Comparison of ENCODE assay signal across 9 cellular contexts in the genomic region with DNA sequence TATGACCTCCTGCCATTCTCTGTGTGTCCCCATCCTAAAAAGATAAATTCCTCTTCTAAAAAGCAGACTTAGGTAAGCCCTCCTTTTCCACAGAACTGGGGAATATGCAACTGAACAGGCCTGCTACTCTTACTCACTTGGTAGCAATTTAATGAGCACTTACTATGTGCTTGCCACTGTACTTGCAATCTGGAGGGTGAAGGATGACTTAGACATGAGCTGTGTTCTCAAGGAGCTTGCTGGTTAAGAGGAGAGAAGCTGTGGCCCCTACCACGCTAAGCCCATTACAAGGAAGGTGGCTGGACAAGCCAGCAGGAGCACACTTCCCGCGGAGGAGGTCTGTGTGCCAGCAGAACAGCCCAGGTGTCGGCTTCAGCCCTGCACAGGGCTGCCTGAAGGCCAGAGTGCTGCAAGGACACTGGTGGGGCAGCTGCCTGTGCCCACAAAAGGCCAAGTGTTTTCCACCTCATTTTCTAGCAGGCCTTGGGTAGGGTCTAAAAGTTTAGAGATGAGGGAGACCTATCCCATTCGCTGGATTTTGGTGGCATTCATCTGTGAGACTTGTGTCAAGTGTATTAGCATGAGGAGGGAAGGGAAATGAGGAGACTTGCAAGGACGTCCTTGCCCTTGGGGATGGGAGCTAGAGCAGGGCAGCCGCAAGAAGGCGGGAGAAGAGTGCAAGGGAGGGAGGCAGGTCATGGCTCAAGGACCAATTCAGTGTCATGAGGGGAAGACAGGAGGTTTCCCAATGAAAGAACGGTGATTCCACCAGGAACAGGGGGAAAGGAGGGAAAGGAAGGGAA. TPM values are rescaled to one million over a fixed set of nuclear protein-coding genes. Genes with fewer than 3 reads are reported as not detected.
DNase-seq lines count a peak whose midpoint lies in the region; TF ChIP-seq lines count a peak whose summit lies in the region.
"Had no signal": no experiment of that assay in that cellular context is flagged by ENCODE, and none has a peak within 500 bp of the region (broad histone marks: within the 10 kb centered on the region; RNA-seq: fewer than 3 reads in every experiment).

No MANE protein-coding gene starts in this region.

- no peak overlapping the region for H3K9ac ChIP-seq in muscle layer of colon (ENCODE audit: low read length)

- peak overlapping the region; percentile 73 for H3K27ac Mint-ChIP-seq in activated naive CD4-positive, alpha-beta T cell treated with anti-CD3 and anti-CD28 coated beads, Interleukin-2, amount 50 U/mL, for 24 hours
- H3K27ac Mint-ChIP-seq in activated naive CD4-positive, alpha-beta T cell treated with anti-CD3 and anti-CD28 coated beads for 36 hours = no peak overlapping the region
- H3K27ac Mint-ChIP-seq in progenitor cell of endocrine pancreas = no peak overlapping the region
- H3K27ac Mint-ChIP-seq: activated naive CD4-positive, alpha-beta T cell treated with anti-CD3 and anti-CD28 coated beads, Interleukin-2, amount 50 U/mL, for 72 hours had no signal

- H3K4me3 ChIP-seq in breast epithelium (no peak overlapping the region), muscle layer of colon (ENCODE audit: low read depth in 1 of 2, low read length in 2 of 2) (no peak overlapping the region), tibial artery (no peak overlapping the region)

- TF ChIP-seq CTCF in breast epithelium (IDR thresholded peaks at IDR 0.05) (no peak), tibial artery (IDR thresholded peaks at IDR 0.05) (no peak), progenitor cell of endocrine pancreas (IDR thresholded peaks at IDR 0.05; ENCODE audit: unreplicated experiment) (no peak)

- H3K27ac ChIP-seq in breast epithelium (peak overlapping the region; percentile 1 to 44), muscle layer of colon (ENCODE audit: low read depth, low read length) (peak overlapping the region; percentile 21), tibial artery (peak overlapping the region; percentile 73 to 81)

- H3K4me3 Mint-ChIP-seq in activated naive CD4-positive, alpha-beta T cell treated with anti-CD3 and anti-CD28 coated beads, Interleukin-2, amount 50 U/mL, for 24 hours = no peak overlapping the region
- no peak overlapping the region for H3K4me3 Mint-ChIP-seq in activated naive CD4-positive, alpha-beta T cell treated with anti-CD3 and anti-CD28 coated beads for 36 hours
- no peak overlapping the region for H3K4me3 Mint-ChIP-seq in progenitor cell of endocrine pancreas (ENCODE audit: low read depth)

- no peaks in the 10 kb centered on the region for H3K36me3 Mint-ChIP-seq in activated naive CD4-positive, alpha-beta T cell treated with anti-CD3 and anti-CD28 coated beads, Interleukin-2, amount 50 U/mL, for 24 hours
- H3K36me3 Mint-ChIP-seq in activated naive CD4-positive, alpha-beta T cell treated with anti-CD3 and anti-CD28 coated beads for 36 hours (ENCODE audit: low read depth) = no peaks in the 10 kb centered on the region
- no peaks in the 10 kb centered on the region for H3K36me3 Mint-ChIP-seq in progenitor cell of endocrine pancreas (ENCODE audit: insufficient read depth)
- H3K36me3 Mint-ChIP-seq: activated naive CD4-positive, alpha-beta T cell treated with anti-CD3 and anti-CD28 coated beads, Interleukin-2, amount 50 U/mL, for 72 hours had no signal

- H3K36me3 ChIP-seq in breast epithelium = no peaks in the 10 kb centered on the region
- no peaks in the 10 kb centered on the region for H3K36me3 ChIP-seq in muscle layer of colon (ENCODE audit: insufficient read depth, low read length)
- H3K36me3 ChIP-seq in tibial artery = no peaks in the 10 kb centered on the region

- DNase-seq in activated naive CD4-positive, alpha-beta T cell treated with anti-CD3 and anti-CD28 coated beads for 36 hours = no peak
- no peak for DNase-seq in breast epithelium (ENCODE audit: low spot score in 2 of 2)
- DNase-seq in tibial artery = no peak
- no peak for DNase-seq in progenitor cell of endocrine pancreas (ENCODE audit: low spot score, unreplicated experiment)
- DNase-seq in SKM-1 treated with dmso at 0.1 percent for 144 hours (lab: John Stamatoyannopoulos, UW; ENCODE audit: unreplicated experiment) = no peak
- no peak for DNase-seq in ureter (ENCODE audit: low spot score)

- H3K9me3 ChIP-seq in breast epithelium = no peaks in the 10 kb centered on the region
- no peaks in the 10 kb centered on the region for H3K9me3 ChIP-seq in muscle layer of colon (ENCODE audit: low read length)
- H3K9me3 ChIP-seq in tibial artery = no peaks in the 10 kb centered on the region

- CTCF ChIA-PET in activated naive CD4-positive, alpha-beta T cell treated with anti-CD3 and anti-CD28 coated beads for 36 hours (lab: Charles Lee) = interaction anchor here (1.0 kb wide), 1 partner anchor 15 kb away, joined by 3 read pairs; no protein-coding TSS in a partner anchor

- no peak for TF ChIP-seq POLR2A in breast epithelium (IDR thresholded peaks at IDR 0.05)

- H3K27me3 Mint-ChIP-seq in activated naive CD4-positive, alpha-beta T cell treated with anti-CD3 and anti-CD28 coated beads, Interleukin-2, amount 50 U/mL, for 24 hours = peaks cover 2% of the 10 kb centered on the region
- H3K27me3 Mint-ChIP-seq in activated naive CD4-positive, alpha-beta T cell treated with anti-CD3 and anti-CD28 coated beads for 36 hours (ENCODE audit: low read depth) = peaks cover 14% of the 10 kb centered on the region
- H3K27me3 Mint-ChIP-seq in progenitor cell of endocrine pancreas = no peaks in the 10 kb centered on the region

- intact Hi-C loops in activated naive CD4-positive, alpha-beta T cell treated with anti-CD3 and anti-CD28 coated beads for 36 hours (cut with micrococcal nuclease) = no loop called here
- intact Hi-C loops in breast epithelium (cut with DNase I; ENCODE audit: low total_unique reads) = no loop called here
- intact Hi-C loops in tibial artery (cut with DNase I; ENCODE audit: low total_unique reads) = no loop called here

- no peaks in the 10 kb centered on the region for H3K4me1 ChIP-seq in breast epithelium
- peaks cover 53% of the 10 kb centered on the region for H3K4me1 ChIP-seq in muscle layer of colon (ENCODE audit: insufficient read depth, low read length)
- peaks cover 0 to 79% (median 42%) of the 10 kb centered on the region in 4 donors for H3K4me1 ChIP-seq in tibial artery

- H3K27me3 ChIP-seq in breast epithelium (no peaks in the 10 kb centered on the region), muscle layer of colon (ENCODE audit: control insufficient read depth in 1 of 2, insufficient read depth in 2 of 2, low read length in 2 of 2) (no peaks in the 10 kb centered on the region), tibial artery (no peaks in the 10 kb centered on the region)

- peaks cover 6% of the 10 kb centered on the region for H3K9me3 Mint-ChIP-seq in activated naive CD4-positive, alpha-beta T cell treated with anti-CD3 and anti-CD28 coated beads, Interleukin-2, amount 50 U/mL, for 24 hours
- H3K9me3 Mint-ChIP-seq in activated naive CD4-positive, alpha-beta T cell treated with anti-CD3 and anti-CD28 coated beads for 36 hours = peaks cover 3% of the 10 kb centered on the region
- no peaks in the 10 kb centered on the region for H3K9me3 Mint-ChIP-seq in progenitor cell of endocrine pancreas (ENCODE audit: low read depth)

- H3K4me1 Mint-ChIP-seq in activated naive CD4-positive, alpha-beta T cell treated with anti-CD3 and anti-CD28 coated beads, Interleukin-2, amount 50 U/mL, for 24 hours = no peaks in the 10 kb centered on the region
- no peaks in the 10 kb centered on the region for H3K4me1 Mint-ChIP-seq in activated naive CD4-positive, alpha-beta T cell treated with anti-CD3 and anti-CD28 coated beads for 36 hours (ENCODE audit: low read depth)
- H3K4me1 Mint-ChIP-seq in progenitor cell of endocrine pancreas (ENCODE audit: low read depth) = no peaks in the 10 kb centered on the region

RNA-seq across cellular contexts. Expression of a gene that starts 52.0 kb away (rescaled TPM):
- total RNA-seq in activated naive CD4-positive, alpha-beta T cell treated with anti-CD3 and anti-CD28 coated beads for 36 hours = under 1 TPM in 1 of 2 experiments, not detected in 1; 0.07 TPM
- total RNA-seq in breast epithelium (1,000 to 10,000 TPM in 1 of 3 donors, 100 to 1,000 TPM in 2; 118 to 1,008 (median 370) TPM), progenitor cell of endocrine pancreas (81.3 and 90.8 TPM in 2 replicates), ureter (144 TPM)

RNA-seq across cellular contexts. Expression of a gene that starts 52.1 kb away (rescaled TPM):
- total RNA-seq in activated naive CD4-positive, alpha-beta T cell treated with anti-CD3 and anti-CD28 coated beads for 36 hours = not detected
- total RNA-seq in breast epithelium (100 to 1,000 TPM; 107 to 841 (median 307) TPM), progenitor cell of endocrine pancreas (120 and 121 TPM in 2 replicates), ureter (227 TPM)

Comparison
In these comparisons a context has a peak if more than half of its experiments do, and no peak if none do; other contexts are left out.
1. H3K27ac ChIP-seq: peak in every context shown above with its lines; median percentile 77 in tibial artery; 22 in breast epithelium; 21 in muscle layer of colon.
2. RNA of a gene that starts 52.0 kb away (total RNA-seq): 118 to 1,008 TPM in breast epithelium, 144 TPM in ureter (single experiment) and 81.3 to 90.8 TPM in progenitor cell of endocrine pancreas; 0.07 TPM in activated naive CD4-positive, alpha-beta T cell treated with anti-CD3 and anti-CD28 coated beads for 36 hours; every median in the first group is over 10 times any median in the second.
3. RNA of a gene that starts 52.1 kb away (total RNA-seq): 107 to 841 TPM in breast epithelium, 227 TPM in ureter (single experiment) and 120 to 121 TPM in progenitor cell of endocrine pancreas; not detected in activated naive CD4-positive, alpha-beta T cell treated with anti-CD3 and anti-CD28 coated beads for 36 hours; every median in the first group is over 10 times any median in the second.